Comparison of ENCODE assay signal across 6 cellular contexts in the genomic region with DNA sequence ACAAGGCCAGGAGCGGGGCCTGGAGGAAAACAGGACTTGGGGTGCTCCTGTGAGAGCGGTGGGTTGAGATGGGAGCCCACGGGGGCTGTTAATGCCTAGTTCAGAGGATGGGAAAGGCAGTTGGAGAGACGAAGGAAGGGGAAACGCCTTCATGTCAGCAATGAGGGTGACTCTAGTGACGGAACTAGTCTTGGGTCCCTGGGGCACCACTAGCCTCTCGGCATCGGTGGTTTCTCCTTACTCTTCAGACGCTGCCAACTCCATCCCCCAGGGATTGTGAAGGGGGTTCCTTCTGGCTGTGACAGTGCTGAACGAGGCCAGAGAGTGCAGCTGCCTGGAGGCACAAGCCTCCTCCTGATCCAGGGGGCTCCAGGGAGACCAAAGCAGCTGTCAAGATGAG. TPM values are rescaled to one million over a fixed set of nuclear protein-coding genes. Genes with fewer than 3 reads are reported as not detected.
A peak's percentile ranks its signal among the peaks of the same experiment; 100 is the strongest.
DNase-seq lines count a peak whose midpoint lies in the region; ATAC-seq, FAIRE-seq and TF ChIP-seq lines count a peak whose summit lies in the region.

No MANE protein-coding gene starts in this region.

- DNase-seq in CD4-positive, CD25-positive, alpha-beta regulatory T cell, result no peak
- DNase-seq in left lung (no peak), NCI-H69 (lab: John Stamatoyannopoulos, UW) (no peak), urothelium cell line (ENCODE audit: low spot score) (no peak)
- DNase-seq in stimulated activated CD4-positive, alpha-beta T cell treated with anti-CD3 and anti-CD28 coated beads, Interleukin-4, amount 100 ng/mL, for 1 hour, result no peak

- H3K36me3 ChIP-seq in CD4-positive, CD25-positive, alpha-beta regulatory T cell (ENCODE audit: control insufficient read depth, insufficient read depth, low read length), result peaks cover 7% of the 10 kb centered on the region
- H3K36me3 ChIP-seq in left lung, result peaks cover 0 to 15% of the 10 kb centered on the region in 2 donors

- no peak for ATAC-seq in CD4-positive, CD25-positive, alpha-beta regulatory T cell (ENCODE audit: low read depth in 2 of 2)
- no peak for ATAC-seq in left lung

- no peaks in the 10 kb centered on the region for H3K27me3 Mint-ChIP-seq in CD4-positive, CD25-positive, alpha-beta regulatory T cell

- H3K27ac Mint-ChIP-seq in CD4-positive, CD25-positive, alpha-beta regulatory T cell, result peak overlapping the region; percentile 88 to 96 (median 94)

- H3K4me1 Mint-ChIP-seq in CD4-positive, CD25-positive, alpha-beta regulatory T cell, result peaks cover 18 to 42% (median 36%) of the 10 kb centered on the region in 4 donors

- peak overlapping the region; percentile 93 for H3K27ac ChIP-seq in CD4-positive, CD25-positive, alpha-beta regulatory T cell (ENCODE audit: insufficient read depth, low read length, poor library complexity, severe bottlenecking)
- peak overlapping the region; percentile 94 for H3K27ac ChIP-seq in left lung

- H3K9me3 Mint-ChIP-seq in CD4-positive, CD25-positive, alpha-beta regulatory T cell, result no peaks in the 10 kb centered on the region

- H3K4me3 Mint-ChIP-seq in CD4-positive, CD25-positive, alpha-beta regulatory T cell, result peak overlapping the region; percentile 91 to 96 (median 94)

- H3K9me3 ChIP-seq in CD4-positive, CD25-positive, alpha-beta regulatory T cell (ENCODE audit: control insufficient read depth in 2 of 2, low read length in 2 of 2), result no peaks in the 10 kb centered on the region
- no peaks in the 10 kb centered on the region for H3K9me3 ChIP-seq in left lung

- peaks cover 38% of the 10 kb centered on the region for H3K4me1 ChIP-seq in CD4-positive, CD25-positive, alpha-beta regulatory T cell (ENCODE audit: control insufficient read depth, insufficient read depth, low read length, poor library complexity, severe bottlenecking)
- H3K4me1 ChIP-seq in left lung, result peaks cover 17 to 32% of the 10 kb centered on the region in 2 donors

- no peak for FAIRE-seq in urothelium cell line (lab: Jason Lieb, UNC)

- intact Hi-C loops in left lung (cut with DNase I), result loop anchor here in 1 of 2 donors (10.0 kb wide), 1 partner anchor 77 kb away; no protein-coding TSS in a partner anchor

- H3K36me3 Mint-ChIP-seq in CD4-positive, CD25-positive, alpha-beta regulatory T cell, result peaks cover 6% of the 10 kb centered on the region

- peak overlapping the region; percentile 82 for H3K4me3 ChIP-seq in CD4-positive, CD25-positive, alpha-beta regulatory T cell (ENCODE audit: low read depth, low read length)
- H3K4me3 ChIP-seq in WI38 (ENCODE audit: low read depth, low read length), result peak overlapping the region; percentile 84
- peak overlapping the region; percentile 94 to 98 for H3K4me3 ChIP-seq in left lung

- H3K27me3 ChIP-seq in CD4-positive, CD25-positive, alpha-beta regulatory T cell (ENCODE audit: control insufficient read depth, insufficient read depth, low read length), result no peaks in the 10 kb centered on the region
- no peaks in the 10 kb centered on the region for H3K27me3 ChIP-seq in left lung

- TF ChIP-seq CTCF in WI38 (IDR thresholded peaks at IDR 0.05; ENCODE audit: low read depth, low read length) (no peak), left lung (IDR thresholded peaks at IDR 0.05) (no peak)

RNA-seq across cellular contexts. Expression of gene CAMTA2, which starts 0.7 kb away (rescaled TPM):
- total RNA-seq in CD4-positive, CD25-positive, alpha-beta regulatory T cell, result 69.8 TPM
- polyA plus RNA-seq in CD4-positive, CD25-positive, alpha-beta regulatory T cell, result 1 to 10 TPM; 4.7 to 7.9 (median 6.0) TPM
- 10 to 100 TPM; 51.3 to 64.9 TPM for total RNA-seq in left lung

RNA-seq across cellular contexts. Expression of gene INCA1, which starts 9.2 kb away (rescaled TPM):
- not detected for total RNA-seq in CD4-positive, CD25-positive, alpha-beta regulatory T cell
- under 1 TPM in 1 of 4 donors, not detected in 3; 0.99 TPM for polyA plus RNA-seq in CD4-positive, CD25-positive, alpha-beta regulatory T cell
- 1 to 10 TPM; 1.0 to 2.4 TPM for total RNA-seq in left lung

RNA-seq across cellular contexts. Expression of gene KIF1C, which starts 9.6 kb away (rescaled TPM):
- 22.9 TPM for total RNA-seq in CD4-positive, CD25-positive, alpha-beta regulatory T cell
- 1 to 10 TPM; 2.6 to 4.6 (median 3.8) TPM for polyA plus RNA-seq in CD4-positive, CD25-positive, alpha-beta regulatory T cell
- 100 to 1,000 TPM; 205 to 239 TPM for total RNA-seq in left lung

RNA-seq across cellular contexts. Expression of gene SPAG7, which starts 20.6 kb away (rescaled TPM):
- total RNA-seq in CD4-positive, CD25-positive, alpha-beta regulatory T cell, result 52.5 TPM
- 100 to 1,000 TPM in 3 of 4 donors, 10 to 100 TPM in 1; 97.9 to 130 (median 106) TPM for polyA plus RNA-seq in CD4-positive, CD25-positive, alpha-beta regulatory T cell
- 10 to 100 TPM; 47.2 to 59.3 TPM for total RNA-seq in left lung

RNA-seq across cellular contexts. Expression of gene ENO3, which starts 37.2 kb away (rescaled TPM):
- total RNA-seq in CD4-positive, CD25-positive, alpha-beta regulatory T cell, result 11.7 TPM
- 1 to 10 TPM in 1 of 4 donors, under 1 TPM in 3; 0.29 to 1.6 (median 0.41) TPM for polyA plus RNA-seq in CD4-positive, CD25-positive, alpha-beta regulatory T cell
- total RNA-seq in left lung, result 10 to 100 TPM; 15.0 to 15.9 TPM
